ENCODE assay signal across 8 cellular contexts in the genomic region with DNA sequence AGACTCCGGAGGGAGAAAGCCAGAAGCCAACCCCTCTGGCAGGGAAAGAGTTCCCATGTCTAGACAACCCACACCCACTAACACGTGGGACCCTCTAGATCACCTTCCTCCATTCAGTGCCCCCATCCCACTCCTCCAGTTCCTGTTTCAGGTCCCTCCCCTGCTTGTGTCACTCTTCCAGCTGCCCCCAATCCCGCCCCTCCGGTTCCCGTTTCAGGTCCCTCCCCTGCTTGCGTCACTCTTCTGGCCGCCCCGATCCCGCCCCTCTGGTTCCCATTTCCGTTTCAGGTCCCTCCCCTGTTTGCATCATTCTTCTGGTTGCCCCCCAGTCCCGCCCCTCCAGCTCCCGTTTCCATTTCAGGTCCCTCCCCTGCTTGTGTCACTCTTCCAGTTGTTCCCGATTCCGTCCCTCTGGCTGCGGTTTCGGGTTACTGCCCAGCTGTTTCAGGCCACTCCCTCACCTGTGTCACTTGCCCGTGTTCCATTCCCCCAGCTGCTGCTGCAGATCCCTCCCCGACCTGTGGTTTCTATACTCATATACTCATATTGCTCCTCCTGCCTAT.
DNase-seq lines count a peak whose midpoint lies in the region; TF ChIP-seq lines count a peak whose summit lies in the region.

No MANE protein-coding gene starts in this region.

- H3K9me3 ChIP-seq in hepatocyte (ENCODE audit: low read depth): no peaks in the 10 kb centered on the region

- H3K4me3 ChIP-seq in astrocyte of the spinal cord (ENCODE audit: low read depth, low read length) (peak overlapping the region; percentile 41), hepatocyte (peak overlapping the region; percentile 26), retinal pigment epithelial cell (ENCODE audit: low read length) (peak overlapping the region; percentile 57)

- no peaks in the 10 kb centered on the region for H3K9me2 ChIP-seq in hepatocyte (replicated peaks; ENCODE audit: insufficient read depth)

- TF ChIP-seq CTCF in HFFc6 (IDR thresholded peaks at IDR 0.05) (0 out of 2 replicates have a peak, but pooled peaks have one; percentile 12), astrocyte of the spinal cord (IDR thresholded peaks at IDR 0.05; ENCODE audit: low read depth, low read length) (no peak), hepatocyte (IDR thresholded peaks at IDR 0.05; ENCODE audit: poor library complexity) (no peak), retinal pigment epithelial cell (conservative IDR thresholded peaks at IDR 0.05; ENCODE audit: low read depth, low read length) (peak; percentile 9)

- H3K4me3 Mint-ChIP-seq in HFFc6: peak overlapping the region; percentile 86

- no peaks in the 10 kb centered on the region for H4K20me1 ChIP-seq in hepatocyte (ENCODE audit: insufficient read depth, poor library complexity, severe bottlenecking)

- H3K4me1 Mint-ChIP-seq in HFFc6 (ENCODE audit: low read depth): peaks cover 13% of the 10 kb centered on the region

- peak overlapping the region; percentile 77 for H3K4me2 ChIP-seq in hepatocyte

- H3K9me3 Mint-ChIP-seq in HFFc6: no peaks in the 10 kb centered on the region

- peaks cover 9% of the 10 kb centered on the region for H3K4me1 ChIP-seq in hepatocyte (ENCODE audit: insufficient read depth)

- 7% methylated on average over 8 of the region's 18 CpGs for WGBS in hepatocyte (ENCODE audit: low lambda C conversion rate, missing lambda C conversion rate)

- no peaks in the 10 kb centered on the region for H3K79me2 ChIP-seq in hepatocyte

- H3K36me3 ChIP-seq in hepatocyte (replicated peaks; ENCODE audit: insufficient read depth, low read depth): no peaks in the 10 kb centered on the region

- DNase-seq in EL (peak; percentile 92), HFFc6 (peak; percentile 71), NCI-H1436 treated with DMSO at 0.1 percent for 48 hours (lab: John Stamatoyannopoulos, UW) (peak; percentile 41), T-helper 2 cell (peak; percentile 18 to 73 (median 48)), astrocyte of the spinal cord (ENCODE audit: low read depth, low spot score) (peak; percentile 86), hepatocyte (ENCODE audit: low spot score) (peak; percentile 96), retinal pigment epithelial cell (ENCODE audit: low read depth) (peak; percentile 51), cortex of kidney (lab: John Stamatoyannopoulos, UW) (no peak)

- H3K27ac Mint-ChIP-seq in HFFc6: peak overlapping the region; percentile 52

- in situ Hi-C loops in astrocyte of the spinal cord (cut with HindIII; ENCODE audit: low sequenced_read_pairs): no loop called here

- peak overlapping the region; percentile 77 for H3K27ac ChIP-seq in hepatocyte

- H3K36me3 Mint-ChIP-seq in HFFc6 (ENCODE audit: low read depth): no peaks in the 10 kb centered on the region

- H3K27me3 Mint-ChIP-seq in HFFc6 (ENCODE audit: insufficient read depth): no peaks in the 10 kb centered on the region

- H2AFZ ChIP-seq in hepatocyte: peak overlapping the region; percentile 87

- no peaks in the 10 kb centered on the region for H3K27me3 ChIP-seq in hepatocyte

Comparison
In these comparisons a context has a peak if more than half of its experiments do, and no peak if none do; other contexts are left out.
1. CTCF ChIP-seq: peak in HFFc6 (single experiment) and retinal pigment epithelial cell (single experiment); none in astrocyte of the spinal cord (single experiment) and hepatocyte (single experiment).
2. Peak in every context shown above with its lines, with median percentiles within 50 percentile points of each other: H3K4me3 ChIP-seq.